ENCODE assay signal across 20 cellular contexts in genomic region chr1:245666412-245666811, GRCh38.
A peak's percentile ranks its signal among the peaks of the same experiment; 100 is the strongest.
DNase-seq lines count a peak whose midpoint lies in the region; ATAC-seq, FAIRE-seq and TF ChIP-seq lines count a peak whose summit lies in the region.
"Had no signal": no experiment of that assay in that cellular context is flagged by ENCODE, and none has a peak within 500 bp of the region (broad histone marks: within the 10 kb centered on the region; RNA-seq: fewer than 3 reads in every experiment).

No MANE protein-coding gene starts in this region.

- H4K20me1 ChIP-seq in HepG2 (ENCODE audit: insufficient read depth, low read length) (no peaks in the 10 kb centered on the region), smooth muscle cell (ENCODE audit: low read depth) (no peaks in the 10 kb centered on the region)

- TF ChIP-seq RAD21 in HepG2 (CRISPR knock-in tag; IDR thresholded peaks at IDR 0.05) = no peak

- H3K36me3 ChIP-seq in HepG2 (replicated peaks in 1 of 2; ENCODE audit: control insufficient read depth in 1 of 2, insufficient read depth in 2 of 2, low read length in 2 of 2) = no peaks in the 10 kb centered on the region
- no peaks in the 10 kb centered on the region for H3K36me3 ChIP-seq in right lobe of liver
- peaks cover 6% of the 10 kb centered on the region for H3K36me3 ChIP-seq in smooth muscle cell (ENCODE audit: low read depth)

- H3K4me3 ChIP-seq in HepG2 (replicated peaks in 1 of 3; ENCODE audit: insufficient read depth in 1 of 3, low read depth in 2 of 3, low read length in 3 of 3) (no peak overlapping the region), right lobe of liver (no peak overlapping the region), smooth muscle cell (no peak overlapping the region)
- H3K4me3 ChIP-seq: GM12878, GM23248 had no signal

- no peak overlapping the region for H3K9ac ChIP-seq in HepG2 (ENCODE audit: insufficient read depth, low read depth, low read length)
- H3K9ac ChIP-seq in smooth muscle cell (ENCODE audit: low read depth) = no peak overlapping the region
- H3K9ac ChIP-seq: GM23248 had no signal

- POLR2A ChIA-PET in HepG2 (lab: Yijun Ruan, JAX) = no interaction called here

- TF ChIP-seq EP300 in HepG2 (IDR thresholded peaks at IDR 0.05; ENCODE audit: low read depth in 2 of 2, low read length in 2 of 2) (no peak), HepG2 (CRISPR knock-in tag; IDR thresholded peaks at IDR 0.05; ENCODE audit: borderline replicate concordance) (no peak)

- H3K79me2 ChIP-seq in HepG2 (ENCODE audit: insufficient read depth, low read length) = no peaks in the 10 kb centered on the region
- no peaks in the 10 kb centered on the region for H3K79me2 ChIP-seq in smooth muscle cell (ENCODE audit: low read depth)

- intact Hi-C loops in HepG2 (cut with micrococcal nuclease; ENCODE audit: unreplicated experiment) (no loop called here), right lobe of liver (cut with DNase I) (no loop called here)

- no peak for FAIRE-seq in HepG2 (lab: Jason Lieb, UNC)
- FAIRE-seq: D721Med, GM12878, GM19239, H1 had no signal

- ATAC-seq in HepG2 (no peak), right lobe of liver (no peak), foreskin keratinocyte (peak; percentile 42), omental fat pad (ENCODE audit: low FRiP score) (no peak)
- ATAC-seq: GM12878 had no signal

- in situ Hi-C loops in HepG2 (cut with HindIII; ENCODE audit: extremely low pct_ligation_motif_present, low pct_unique_long_range_greater_than_20kb) = no loop called here

- no peak for TF ChIP-seq CTCF in HepG2 (CRISPR knock-in tag; IDR thresholded peaks at IDR 0.05)
- no peak for TF ChIP-seq CTCF in right lobe of liver (IDR thresholded peaks at IDR 0.05)
- no peak for TF ChIP-seq CTCF in foreskin keratinocyte (conservative IDR thresholded peaks at IDR 0.05)
- TF ChIP-seq CTCF in smooth muscle cell (IDR thresholded peaks at IDR 0.05; ENCODE audit: borderline replicate concordance, insufficient read depth, poor library complexity, severe bottlenecking) = no peak
- TF ChIP-seq CTCF in omental fat pad (IDR thresholded peaks at IDR 0.05) = no peak

- peaks cover 14% of the 10 kb centered on the region for H3F3A ChIP-seq in smooth muscle cell (ENCODE audit: low read depth)

- no peak overlapping the region for H2AFZ ChIP-seq in HepG2 (ENCODE audit: low read length)
- no peak overlapping the region for H2AFZ ChIP-seq in smooth muscle cell (ENCODE audit: low read depth)
- H2AFZ ChIP-seq: GM23248 had no signal

- WGBS in HepG2 (ENCODE audit: low lambda C conversion rate) = 58% methylated on average over 9 of the region's 9 CpGs
- 81% methylated on average over 7 of the region's 9 CpGs for WGBS in right lobe of liver (ENCODE audit: insufficient coverage, low coverage, low lambda C conversion rate, missing lambda C conversion rate)
- WGBS in smooth muscle cell (ENCODE audit: low lambda C conversion rate) = 90% methylated on average over 9 of the region's 9 CpGs

- no peak for TF ChIP-seq POLR2A in HepG2 (IDR thresholded peaks at IDR 0.05; ENCODE audit: insufficient read depth in 1 of 2, low read depth in 2 of 2, low read length in 2 of 2)
- no peak for TF ChIP-seq POLR2A in right lobe of liver (IDR thresholded peaks at IDR 0.05)

- H3K4me1 ChIP-seq in HepG2 (ENCODE audit: insufficient read depth, low read length) (no peaks in the 10 kb centered on the region), right lobe of liver (no peaks in the 10 kb centered on the region), foreskin keratinocyte (peaks cover 15% of the 10 kb centered on the region), smooth muscle cell (ENCODE audit: low read depth) (no peaks in the 10 kb centered on the region)
- H3K4me1 ChIP-seq: Caco-2 had no signal

- H3K27ac ChIP-seq in HepG2 (ENCODE audit: extremely low read length, insufficient read depth, low read length) = no peak overlapping the region
- H3K27ac ChIP-seq in right lobe of liver = no peak overlapping the region
- peak overlapping the region; percentile 46 for H3K27ac ChIP-seq in foreskin keratinocyte
- H3K27ac ChIP-seq in smooth muscle cell (ENCODE audit: low read depth) = peak overlapping the region; percentile 77
- H3K27ac ChIP-seq: GM23248 had no signal

- no TSS peak for BruUV-seq in HepG2 (replicated peaks; lab: Mats Ljungman, UMichigan)

- H3K27me3 ChIP-seq in HepG2 (ENCODE audit: control insufficient read depth in 1 of 2, insufficient read depth in 2 of 2, low read length in 2 of 2) = no peaks in the 10 kb centered on the region; a peak in 1 of 5 replicates
- no peaks in the 10 kb centered on the region for H3K27me3 ChIP-seq in right lobe of liver
- H3K27me3 ChIP-seq in foreskin keratinocyte = no peaks in the 10 kb centered on the region
- no peaks in the 10 kb centered on the region for H3K27me3 ChIP-seq in smooth muscle cell (ENCODE audit: low read depth)

- CTCF ChIA-PET in HepG2 (lab: Yijun Ruan, JAX; ENCODE audit: low intra/inter-chr PET ratio, low total read pairs) = no interaction called here

- H3K4me2 ChIP-seq in HepG2 (ENCODE audit: low read depth, low read length) = no peak overlapping the region
- H3K4me2 ChIP-seq in smooth muscle cell = no peak overlapping the region

- no peak for DNase-seq in HepG2 (ENCODE audit: low spot score)
- no peak for DNase-seq in right lobe of liver
- peak; percentile 38 to 84 for DNase-seq in foreskin keratinocyte
- DNase-seq in smooth muscle cell (lab: John Stamatoyannopoulos, UW; ENCODE audit: unreplicated experiment) = no peak
- DNase-seq in omental fat pad (ENCODE audit: low spot score) = no peak
- DNase-seq in activated effector memory CD4-positive, alpha-beta T cell treated with Interleukin-2 at 50 U/mL for 16 hours = no peak
- DNase-seq: C1 segment of cervical spinal cord; Caco-2; CD4-positive, alpha-beta memory T cell; DMS 273 treated with DMSO at 0.1 percent for 48 hours; DMS79; EL; GDM1; GM23248; H7; HCEC 1CT had no signal

- no peaks in the 10 kb centered on the region for H3K9me3 ChIP-seq in HepG2 (ENCODE audit: low read length)
- no peaks in the 10 kb centered on the region for H3K9me3 ChIP-seq in right lobe of liver
- H3K9me3 ChIP-seq in smooth muscle cell (replicated peaks; ENCODE audit: low read depth) = no peaks in the 10 kb centered on the region
- H3K9me3 ChIP-seq: Caco-2 had no signal

TF ChIP-seq in HepG2, 621 proteins besides CTCF, POLR2A, EP300 and RAD21:
- no peak for TF ChIP-seq SOX13 (IDR thresholded peaks at IDR 0.05)
- TF ChIP-seq SOX13 (CRISPR knock-in tag; conservative IDR thresholded peaks at IDR 0.05 in 1 of 2, IDR thresholded peaks at IDR 0.05 in 1 of 2) = no peak
- TF ChIP-seq ARID4A (CRISPR knock-in tag; IDR thresholded peaks at IDR 0.05; ENCODE audit: borderline replicate concordance) = no peak
- no peak for TF ChIP-seq SMYD3 (CRISPR knock-in tag; IDR thresholded peaks at IDR 0.05)
- TF ChIP-seq ARID3A (IDR thresholded peaks at IDR 0.05; ENCODE audit: low read depth, low read length) = no peak
- 0 out of 2 replicates have a peak, but pooled peaks have one; percentile 57 for TF ChIP-seq ZNF12 (CRISPR knock-in tag; IDR thresholded peaks at IDR 0.05)
- no peak for TF ChIP-seq ZNF24 (IDR thresholded peaks at IDR 0.05)
- no peak for TF ChIP-seq ZNF234 (CRISPR knock-in tag; conservative IDR thresholded peaks at IDR 0.05)
- no peak for TF ChIP-seq ZNF382 (CRISPR knock-in tag; IDR thresholded peaks at IDR 0.05; ENCODE audit: borderline replicate concordance)
- TF ChIP-seq ZNF841 (CRISPR knock-in tag; IDR thresholded peaks at IDR 0.05; ENCODE audit: borderline replicate concordance) = no peak

Comparison
In these comparisons a context has a peak if more than half of its experiments do, and no peak if none do; other contexts are left out.
1. DNase-seq: peak in foreskin keratinocyte (2 of 2); none in HepG2 (single experiment), right lobe of liver (0 of 3), smooth muscle cell (single experiment), omental fat pad (single experiment) and activated effector memory CD4-positive, alpha-beta T cell treated with Interleukin-2 at 50 U/mL for 16 hours (single experiment).
2. H3K27ac ChIP-seq: peak in foreskin keratinocyte (single experiment) and smooth muscle cell (single experiment); none in HepG2 (single experiment) and right lobe of liver (0 of 3).